In the genomic region with DNA sequence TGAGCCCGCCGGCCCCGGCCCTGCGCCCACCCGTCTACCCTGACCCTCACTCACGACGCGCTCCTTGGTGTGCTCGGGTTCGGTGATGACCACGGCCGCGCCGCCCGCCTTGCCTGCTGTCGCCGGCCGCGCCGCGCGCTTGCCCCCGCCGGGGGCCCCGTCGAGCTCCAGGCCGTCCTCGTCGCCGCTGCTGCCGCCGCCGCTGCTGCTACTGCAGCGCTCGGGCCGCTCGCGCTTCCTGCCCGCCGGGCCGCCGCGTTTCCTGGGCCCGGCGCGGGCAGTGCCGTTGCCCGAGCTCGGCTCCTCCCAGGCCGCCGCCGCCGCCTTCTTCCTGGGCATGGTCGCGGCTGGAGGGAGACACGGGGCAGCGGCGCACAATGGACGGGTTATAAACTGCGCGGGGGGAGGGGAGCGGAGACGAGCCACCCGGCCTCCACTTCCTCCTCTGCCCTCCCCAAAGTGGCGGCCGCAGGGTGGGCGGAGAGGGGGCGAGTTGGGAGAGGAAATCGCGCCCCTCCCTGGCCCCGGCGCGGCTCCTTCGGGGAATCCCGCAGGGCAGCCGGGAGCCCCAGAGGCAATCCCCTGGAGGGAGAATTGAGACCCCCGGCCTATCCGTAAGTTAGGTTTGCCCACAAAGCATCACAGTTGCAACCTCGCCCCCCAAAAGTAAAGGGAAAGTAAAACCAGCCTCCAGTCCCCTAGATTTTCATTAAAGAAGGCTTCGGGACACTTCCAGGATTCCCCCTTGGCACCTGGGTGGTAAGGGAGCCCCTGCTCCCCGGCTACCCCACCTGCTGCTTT, we compare ENCODE assay signal across 8 cellular contexts. TPM values are rescaled to one million over a fixed set of nuclear protein-coding genes. Genes with fewer than 3 reads are reported as not detected.
DNase-seq lines count a peak whose midpoint lies in the region; ATAC-seq and TF ChIP-seq lines count a peak whose summit lies in the region.

No MANE protein-coding gene starts in this region.

- peaks cover 20 to 59% of the 10 kb centered on the region in 2 donors for H3K4me1 ChIP-seq in left lung

- H3K27ac ChIP-seq in coronary artery (peak overlapping the region; percentile 52 to 89), left lung (peak overlapping the region; percentile 86 to 89)

- H3K9me3 ChIP-seq in left lung: no peaks in the 10 kb centered on the region

- peaks cover 0 to 22% of the 10 kb centered on the region in 2 donors for H3K36me3 ChIP-seq in left lung

- intact Hi-C loops in left lung (cut with DNase I): no loop called here

- H3K4me3 ChIP-seq in GM08714 (ENCODE audit: low read length) (peak overlapping the region; percentile 97), coronary artery (peak overlapping the region; percentile 90), left lung (peak overlapping the region; percentile 81 to 86)

- ATAC-seq in HG02610 (IDR thresholded peaks at IDR 0.05; ENCODE audit: unreplicated experiment) (peak; percentile 37), left lung (peak; percentile 58)

- no peaks in the 10 kb centered on the region for H3K27me3 ChIP-seq in left lung

- no peak for TF ChIP-seq CTCF in coronary artery (IDR thresholded peaks at IDR 0.05)
- no peak for TF ChIP-seq CTCF in left lung (IDR thresholded peaks at IDR 0.05)

- DNase-seq in NCI-H2171 treated with DMSO at 0.1 percent for 48 hours (lab: John Stamatoyannopoulos, UW) (peak; percentile 53), coronary artery (ENCODE audit: low spot score) (no peak), left lung (peak; percentile 80 to 92), superior temporal gyrus (ENCODE audit: extremely low spot score) (no peak)
- peak; percentile 83 for DNase-seq in activated CD4-positive, alpha-beta T cell treated with anti-CD3 and anti-CD28 coated beads for 48 hours
- peak; percentile 83 for DNase-seq in stimulated activated CD4-positive, alpha-beta T cell treated with anti-CD3 and anti-CD28 coated beads, Interleukin-4, amount 100 ng/mL, for 1 hour

RNA-seq across cellular contexts. Expression of gene RCC2, which starts 1.1 kb away (rescaled TPM):
- total RNA-seq in left lung: 10 to 100 TPM; 56.8 to 60.7 TPM

Comparison
In these comparisons a context has a peak if more than half of its experiments do, and no peak if none do; other contexts are left out.
1. DNase-seq: peak in NCI-H2171 treated with DMSO at 0.1 percent for 48 hours (single experiment), activated CD4-positive, alpha-beta T cell treated with anti-CD3 and anti-CD28 coated beads for 48 hours (single experiment), left lung (2 of 2) and stimulated activated CD4-positive, alpha-beta T cell treated with anti-CD3 and anti-CD28 coated beads, Interleukin-4, amount 100 ng/mL, for 1 hour (single experiment); none in coronary artery (single experiment) and superior temporal gyrus (single experiment).
2. Peak in every context shown above with its lines, with median percentiles within 50 percentile points of each other: H3K4me3 ChIP-seq.